15 cellular contexts compared by ENCODE assay signal in genomic region chr2:143428700-143429099, GRCh38.
DNase-seq lines count a peak whose midpoint lies in the region; ATAC-seq, FAIRE-seq and TF ChIP-seq lines count a peak whose summit lies in the region.
"Had no signal": no experiment of that assay in that cellular context is flagged by ENCODE, and none has a peak within 500 bp of the region (broad histone marks: within the 10 kb centered on the region; RNA-seq: fewer than 3 reads in every experiment).

No MANE protein-coding gene starts in this region.

- no peak overlapping the region for H3K4me3 ChIP-seq in brain microvascular endothelial cell (ENCODE audit: low read depth, low read length)
- H3K4me3 ChIP-seq: BLaER1 treated with 17β-estradiol and CSF1 and Interleukin-3, amounts not matched to agents 10 nM and 100 nM; heart left ventricle had no signal

- no peak for ATAC-seq in left colon
- ATAC-seq: heart left ventricle had no signal

- intact Hi-C loops in left colon (cut with DNase I, micrococcal nuclease): no loop called here

- H3K27me3 ChIP-seq in brain microvascular endothelial cell (replicated peaks): no peaks in the 10 kb centered on the region
- H3K27me3 ChIP-seq: BLaER1 treated with 17β-estradiol and CSF1 and Interleukin-3, amounts not matched to agents 10 nM and 100 nM; heart left ventricle had no signal

- no peaks in the 10 kb centered on the region for H3K36me3 ChIP-seq in brain microvascular endothelial cell (replicated peaks)
- H3K36me3 ChIP-seq: heart left ventricle had no signal

- no peak for FAIRE-seq in urothelium cell line (lab: Jason Lieb, UNC)
- FAIRE-seq: H1, keratinocyte had no signal

- H3K27ac ChIP-seq in brain microvascular endothelial cell: no peak overlapping the region
- H3K27ac ChIP-seq: BLaER1 treated with 17β-estradiol and CSF1 and Interleukin-3, amounts not matched to agents 10 nM and 100 nM; heart left ventricle had no signal

- in situ Hi-C loops in brain microvascular endothelial cell (cut with HindIII; ENCODE audit: low pct_ligation_motif_present, low sequenced_read_pairs): no loop called here

- TF ChIP-seq CTCF in brain microvascular endothelial cell (IDR thresholded peaks at IDR 0.05; ENCODE audit: low read depth, low read length, missing control alignments): no peak

- DNase-seq in stimulated activated CD4-positive, alpha-beta T cell treated with anti-CD3 and anti-CD28 coated beads, Interleukin-4, amount 100 ng/mL, for 1 hour: peak; percentile 5
- DNase-seq in stimulated activated CD4-positive, alpha-beta T cell treated with anti-CD3 and anti-CD28 coated beads, Interleukin-12 subunit alpha, Interleukin-12 subunit beta, amount 100 ng/mL, for 4 hours: no peak
- peak; percentile 64 for DNase-seq in HT1080 (ENCODE audit: low read depth)
- peak; percentile 42 for DNase-seq in brain microvascular endothelial cell
- DNase-seq in urothelium cell line (ENCODE audit: low spot score): peak; percentile 10
- no peak for DNase-seq in kidney glomerular epithelial cell (lab: John Stamatoyannopoulos, UW)
- no peak for DNase-seq in left colon
- DNase-seq: amniotic stem cell, heart left ventricle, NCI-H1105, SHP77, T-helper 9 cell had no signal

Comparison
In these comparisons a context has a peak if more than half of its experiments do, and no peak if none do; other contexts are left out.
1. DNase-seq: peak in stimulated activated CD4-positive, alpha-beta T cell treated with anti-CD3 and anti-CD28 coated beads, Interleukin-4, amount 100 ng/mL, for 1 hour (single experiment), HT1080 (single experiment), brain microvascular endothelial cell (single experiment) and urothelium cell line (single experiment); none in stimulated activated CD4-positive, alpha-beta T cell treated with anti-CD3 and anti-CD28 coated beads, Interleukin-12 subunit alpha, Interleukin-12 subunit beta, amount 100 ng/mL, for 4 hours (single experiment), kidney glomerular epithelial cell (single experiment) and left colon (0 of 2).